Comparison of ENCODE assay signal across 13 cellular contexts in the genomic region with DNA sequence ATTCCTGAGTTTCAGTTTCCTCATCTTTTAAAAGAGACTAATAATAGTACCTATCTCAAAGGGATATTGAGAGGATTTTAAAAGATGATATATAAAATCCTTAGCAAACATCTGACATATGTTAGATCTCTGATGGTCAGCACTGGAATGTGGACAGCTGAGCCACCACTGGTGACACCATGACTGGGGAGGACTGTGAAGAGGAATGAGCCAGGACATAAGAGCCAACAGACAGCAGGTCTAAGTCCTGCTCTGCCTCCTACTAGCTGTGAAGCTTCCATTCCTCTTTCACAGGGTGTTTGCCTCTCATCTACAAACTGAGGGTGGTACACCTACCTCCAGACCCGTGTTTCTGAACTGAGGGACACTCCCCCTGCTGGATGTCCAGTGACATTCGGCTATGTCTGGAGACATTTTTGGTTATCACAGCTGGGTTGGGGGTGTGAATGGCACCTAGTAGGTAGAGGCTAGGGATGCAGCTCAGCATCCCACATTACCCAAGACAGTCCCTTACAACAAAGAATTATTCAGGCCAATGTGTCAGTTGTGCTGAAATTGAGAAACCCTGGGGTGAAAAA.
DNase-seq lines count a peak whose midpoint lies in the region; ATAC-seq and TF ChIP-seq lines count a peak whose summit lies in the region.
"Had no signal": no experiment of that assay in that cellular context is flagged by ENCODE, and none has a peak within 500 bp of the region (broad histone marks: within the 10 kb centered on the region; RNA-seq: fewer than 3 reads in every experiment).

No MANE protein-coding gene starts in this region.

- H3K27me3 ChIP-seq in BJ (ENCODE audit: control insufficient read depth, insufficient read depth, low read length) = no peaks in the 10 kb centered on the region; the same call in 1 of the 2 replicates
- H3K27me3 ChIP-seq in CD8-positive, alpha-beta T cell (ENCODE audit: insufficient read depth, low read length) = no peaks in the 10 kb centered on the region

- H3K9me3 ChIP-seq in OCI-LY7 (ENCODE audit: low read length) = no peaks in the 10 kb centered on the region
- no peaks in the 10 kb centered on the region for H3K9me3 ChIP-seq in CD8-positive, alpha-beta T cell (ENCODE audit: low read length)

- H3K79me2 ChIP-seq in OCI-LY7 (ENCODE audit: insufficient read depth, low read depth, low read length) = no peaks in the 10 kb centered on the region

- peaks cover 36% of the 10 kb centered on the region for H3K4me1 Mint-ChIP-seq in CD8-positive, alpha-beta T cell (ENCODE audit: low read depth)
- peaks cover 35% of the 10 kb centered on the region for H3K4me1 Mint-ChIP-seq in stimulated activated effector memory CD8-positive, alpha-beta T cell treated with anti-CD3 and anti-CD28 coated beads, Interleukin-12 subunit alpha, Interleukin-12 subunit beta, amount 100 ng/mL, for 72 hours
- H3K4me1 Mint-ChIP-seq: memory B cell had no signal

- no peaks in the 10 kb centered on the region for H3K36me3 Mint-ChIP-seq in CD8-positive, alpha-beta T cell
- no peaks in the 10 kb centered on the region for H3K36me3 Mint-ChIP-seq in stimulated activated effector memory CD8-positive, alpha-beta T cell treated with anti-CD3 and anti-CD28 coated beads, Interleukin-12 subunit alpha, Interleukin-12 subunit beta, amount 100 ng/mL, for 72 hours

- H3K36me3 ChIP-seq in BJ (ENCODE audit: control insufficient read depth, insufficient read depth, low read length) (no peaks in the 10 kb centered on the region), OCI-LY7 (ENCODE audit: insufficient read depth, low read length) (no peaks in the 10 kb centered on the region)
- no peaks in the 10 kb centered on the region for H3K36me3 ChIP-seq in CD8-positive, alpha-beta T cell (ENCODE audit: insufficient read depth, low read length)
- H3K36me3 ChIP-seq: heart left ventricle had no signal

- H3K27me3 Mint-ChIP-seq in CD8-positive, alpha-beta T cell (ENCODE audit: low read depth) = no peaks in the 10 kb centered on the region

- POLR2A ChIA-PET in BJ (lab: Charles Lee) (no interaction called here), OCI-LY7 (lab: Charles Lee) (no interaction called here)
- POLR2A ChIA-PET in CD8-positive, alpha-beta T cell (lab: Charles Lee) = interaction anchor here (1.1 kb wide), 1 partner anchor 12 kb away, joined by 3 read pairs; no protein-coding TSS in a partner anchor

- no peaks in the 10 kb centered on the region for H3K4me1 ChIP-seq in OCI-LY7 (ENCODE audit: insufficient read depth, low read length, poor library complexity, severe bottlenecking)
- peaks cover 23% of the 10 kb centered on the region for H3K4me1 ChIP-seq in CD8-positive, alpha-beta T cell (ENCODE audit: insufficient read depth, low read length)

- no peak overlapping the region for H3K4me2 ChIP-seq in OCI-LY7 (ENCODE audit: low read length)

- no TSS peak for BruUV-seq in OCI-LY7 (replicated peaks; lab: Mats Ljungman, UMichigan)

- CTCF ChIA-PET in BJ (lab: Yijun Ruan, JAX) (interaction anchor here (0.8 to 1.9 kb wide), 2 partner anchors 24 to 38 kb away, joined by 3 to 5 read pairs; no protein-coding TSS in a partner anchor), OCI-LY7 (lab: Charles Lee; ENCODE audit: unreplicated experiment) (interaction anchor here (0.6 kb wide), 2 partner anchors 10 to 265 kb away, joined by 3 read pairs; no protein-coding TSS in a partner anchor)
- CTCF ChIA-PET in CD8-positive, alpha-beta T cell (lab: Charles Lee) = interaction anchor here (1.2 to 1.6 kb wide), 5 partner anchors 15 to 211 kb away, joined by 3 to 8 read pairs (median 4); no protein-coding TSS in a partner anchor

- H3K4me3 ChIP-seq in BJ (ENCODE audit: low read depth, low read length) = no peak overlapping the region
- H3K4me3 ChIP-seq in OCI-LY7 (ENCODE audit: low read depth, low read length, poor library complexity, severe bottlenecking) = no peak overlapping the region
- no peak overlapping the region for H3K4me3 ChIP-seq in fibroblast of the aortic adventitia (ENCODE audit: low read depth, low read length)
- no peak overlapping the region for H3K4me3 ChIP-seq in CD8-positive, alpha-beta T cell (ENCODE audit: low read depth, low read length)
- H3K4me3 ChIP-seq: heart left ventricle had no signal

- TF ChIP-seq CTCF in BJ (IDR thresholded peaks at IDR 0.05; ENCODE audit: insufficient read depth, low read depth, low read length) (peak; percentile 14; the same call in 1 of the 2 replicates), GM12874 (IDR thresholded peaks at IDR 0.05; ENCODE audit: insufficient read depth, low read depth, low read length) (peak; percentile 29; the same call in 1 of the 2 replicates), OCI-LY7 (conservative IDR thresholded peaks at IDR 0.05; ENCODE audit: low read length) (peak; percentile 69), fibroblast of the aortic adventitia (IDR thresholded peaks at IDR 0.05; ENCODE audit: insufficient read depth, low read length) (peak; percentile 20)
- TF ChIP-seq CTCF in CD8-positive, alpha-beta T cell (IDR thresholded peaks at IDR 0.05) = no peak

- H3K9me2 ChIP-seq in OCI-LY7 (ENCODE audit: insufficient read depth, low read length) = no peaks in the 10 kb centered on the region

- H2AFZ ChIP-seq in OCI-LY7 (ENCODE audit: low read length) = no peak overlapping the region

- DNase-seq in BJ (ENCODE audit: low read depth) (no peak), OCI-LY7 (ENCODE audit: low spot score) (peak; percentile 31), fibroblast of the aortic adventitia (ENCODE audit: low read depth) (no peak)
- DNase-seq in CD8-positive, alpha-beta T cell = no peak
- no peak for DNase-seq in stimulated activated effector memory CD8-positive, alpha-beta T cell treated with anti-CD3 and anti-CD28 coated beads, Interleukin-12 subunit alpha, Interleukin-12 subunit beta, amount 100 ng/mL, for 72 hours (ENCODE audit: low spot score in 2 of 2)
- DNase-seq: activated T-cell treated with anti-CD3 and anti-CD28 coated beads, Interleukin-2, amount 50 U/mL, for 72 hours; GF-D8; NCI-H446 had no signal

- no peak overlapping the region for H3K27ac ChIP-seq in OCI-LY7 (ENCODE audit: low read depth, low read length, poor library complexity, severe bottlenecking)
- no peak overlapping the region for H3K27ac ChIP-seq in CD8-positive, alpha-beta T cell (ENCODE audit: low read depth, low read length)
- H3K27ac ChIP-seq: heart left ventricle had no signal

- no peak overlapping the region for H3K4me3 Mint-ChIP-seq in CD8-positive, alpha-beta T cell
- H3K4me3 Mint-ChIP-seq in stimulated activated effector memory CD8-positive, alpha-beta T cell treated with anti-CD3 and anti-CD28 coated beads, Interleukin-12 subunit alpha, Interleukin-12 subunit beta, amount 100 ng/mL, for 72 hours = no peak overlapping the region
- H3K4me3 Mint-ChIP-seq: activated T-cell treated with anti-CD3 and anti-CD28 coated beads, Interleukin-2, amount 50 U/mL, for 72 hours; memory B cell had no signal

- intact Hi-C loops in OCI-LY7 (cut with micrococcal nuclease; ENCODE audit: unreplicated experiment) = no loop called here
- intact Hi-C loops in CD8-positive, alpha-beta T cell (cut with DNase I, micrococcal nuclease) = loop anchor here in 1 of 2 experiments (10.0 kb wide), 1 partner anchor 82 kb away; no protein-coding TSS in a partner anchor

- no peaks in the 10 kb centered on the region for H4K20me1 ChIP-seq in OCI-LY7 (ENCODE audit: insufficient read depth, low read length)

- H3K27ac Mint-ChIP-seq in CD8-positive, alpha-beta T cell = no peak overlapping the region
- no peak overlapping the region for H3K27ac Mint-ChIP-seq in stimulated activated effector memory CD8-positive, alpha-beta T cell treated with anti-CD3 and anti-CD28 coated beads, Interleukin-12 subunit alpha, Interleukin-12 subunit beta, amount 100 ng/mL, for 72 hours
- H3K27ac Mint-ChIP-seq: activated T-cell treated with anti-CD3 and anti-CD28 coated beads, Interleukin-2, amount 50 U/mL, for 72 hours; memory B cell had no signal

- ATAC-seq in HG02884 (IDR thresholded peaks at IDR 0.05; ENCODE audit: unreplicated experiment) (no peak), GM19455 (IDR thresholded peaks at IDR 0.05; ENCODE audit: unreplicated experiment) (no peak)
- ATAC-seq in CD8-positive, alpha-beta T cell = no peak
- ATAC-seq in stimulated activated effector memory CD8-positive, alpha-beta T cell treated with anti-CD3 and anti-CD28 coated beads, Interleukin-12 subunit alpha, Interleukin-12 subunit beta, amount 100 ng/mL, for 72 hours = no peak
- ATAC-seq: activated T-cell treated with anti-CD3 and anti-CD28 coated beads, Interleukin-2, amount 50 U/mL, for 72 hours had no signal

- H3K9me3 Mint-ChIP-seq in CD8-positive, alpha-beta T cell = no peaks in the 10 kb centered on the region
- H3K9me3 Mint-ChIP-seq in stimulated activated effector memory CD8-positive, alpha-beta T cell treated with anti-CD3 and anti-CD28 coated beads, Interleukin-12 subunit alpha, Interleukin-12 subunit beta, amount 100 ng/mL, for 72 hours = no peaks in the 10 kb centered on the region
- H3K9me3 Mint-ChIP-seq: activated T-cell treated with anti-CD3 and anti-CD28 coated beads, Interleukin-2, amount 50 U/mL, for 72 hours had no signal
